In genomic region chr11:47642099-47642855, GRCh38 we compare ENCODE assay signal across 1 cellular context.
A peak's percentile ranks its signal among the peaks of the same experiment; 100 is the strongest.
TF ChIP-seq lines count a peak whose summit lies in the region.

TSS of gene MTCH2 (minus strand) at chr11:47642559. CDS start at chr11:47642465, 94 bp downstream.

TF ChIP-seq in K562, 482 proteins besides CTCF, POLR2A, EP300 and RAD21 (continued from another document and continues in another):
- TF ChIP-seq ZNF395 (CRISPR knock-in tag; IDR thresholded peaks at IDR 0.05): peak; percentile 85; the same call in 1 of the 2 replicates
- TF ChIP-seq NR2C2 (CRISPR knock-in tag; IDR thresholded peaks at IDR 0.05): peak; percentile 4
- peak; percentile 86 for TF ChIP-seq NR2C2 (tag; IDR thresholded peaks at IDR 0.05)
- TF ChIP-seq TRIM28 (IDR thresholded peaks at IDR 0.05): no peak
- TF ChIP-seq TCF3 (CRISPR knock-in tag; IDR thresholded peaks at IDR 0.05): no peak
- TF ChIP-seq ZNF717 (CRISPR knock-in tag; IDR thresholded peaks at IDR 0.05): no peak
- no peak for TF ChIP-seq DIDO1 (tag; IDR thresholded peaks at IDR 0.05; ENCODE audit: low read depth)
- TF ChIP-seq, protein P1, sequence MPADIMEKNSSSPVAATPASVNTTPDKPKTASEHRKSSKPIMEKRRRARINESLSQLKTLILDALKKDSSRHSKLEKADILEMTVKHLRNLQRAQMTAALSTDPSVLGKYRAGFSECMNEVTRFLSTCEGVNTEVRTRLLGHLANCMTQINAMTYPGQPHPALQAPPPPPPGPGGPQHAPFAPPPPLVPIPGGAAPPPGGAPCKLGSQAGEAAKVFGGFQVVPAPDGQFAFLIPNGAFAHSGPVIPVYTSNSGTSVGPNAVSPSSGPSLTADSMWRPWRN (IDR thresholded peaks at IDR 0.05; ENCODE audit: low read depth): peak; percentile 94
- peak; percentile 59 for TF ChIP-seq AFF4 (CRISPR knock-in tag; IDR thresholded peaks at IDR 0.05)
- TF ChIP-seq SIN3A (IDR thresholded peaks at IDR 0.05; ENCODE audit: borderline replicate concordance in 2 of 2, control insufficient read depth in 1 of 2, low read depth in 2 of 2, low read length in 2 of 2): peak; percentile 56 to 92; a peak in 2 of 4 replicates
- peak; percentile 89 for TF ChIP-seq CTBP1 (IDR thresholded peaks at IDR 0.05; ENCODE audit: borderline replicate concordance)
- no peak for TF ChIP-seq DEAF1 (CRISPR knock-in tag; IDR thresholded peaks at IDR 0.05)
- TF ChIP-seq SP1 (CRISPR knock-in tag; IDR thresholded peaks at IDR 0.05): peak; percentile 84
- 0 out of 2 replicates have a peak, but pooled peaks have one; percentile 28 for TF ChIP-seq KDM2B (CRISPR knock-in tag; IDR thresholded peaks at IDR 0.05)
- TF ChIP-seq, protein P2, sequence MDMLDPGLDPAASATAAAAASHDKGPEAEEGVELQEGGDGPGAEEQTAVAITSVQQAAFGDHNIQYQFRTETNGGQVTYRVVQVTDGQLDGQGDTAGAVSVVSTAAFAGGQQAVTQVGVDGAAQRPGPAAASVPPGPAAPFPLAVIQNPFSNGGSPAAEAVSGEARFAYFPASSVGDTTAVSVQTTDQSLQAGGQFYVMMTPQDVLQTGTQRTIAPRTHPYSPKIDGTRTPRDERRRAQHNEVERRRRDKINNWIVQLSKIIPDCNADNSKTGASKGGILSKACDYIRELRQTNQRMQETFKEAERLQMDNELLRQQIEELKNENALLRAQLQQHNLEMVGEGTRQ (CRISPR knock-in tag; IDR thresholded peaks at IDR 0.05): peak; percentile 92
- TF ChIP-seq DMBX1 (CRISPR knock-in tag; IDR thresholded peaks at IDR 0.05; ENCODE audit: borderline replicate concordance): no peak
- TF ChIP-seq KLF13 (tag; IDR thresholded peaks at IDR 0.05; ENCODE audit: borderline replicate concordance, low read depth): 0 out of 2 replicates have a peak, but pooled peaks have one; percentile 33
- peak; percentile 98 for TF ChIP-seq RBBP5 (IDR thresholded peaks at IDR 0.05; ENCODE audit: borderline replicate concordance, insufficient read depth, low read length, poor library complexity, severe bottlenecking)
- TF ChIP-seq SIRT6 (IDR thresholded peaks at IDR 0.05; ENCODE audit: low read depth, low read length): no peak
- TF ChIP-seq, protein P3, sequence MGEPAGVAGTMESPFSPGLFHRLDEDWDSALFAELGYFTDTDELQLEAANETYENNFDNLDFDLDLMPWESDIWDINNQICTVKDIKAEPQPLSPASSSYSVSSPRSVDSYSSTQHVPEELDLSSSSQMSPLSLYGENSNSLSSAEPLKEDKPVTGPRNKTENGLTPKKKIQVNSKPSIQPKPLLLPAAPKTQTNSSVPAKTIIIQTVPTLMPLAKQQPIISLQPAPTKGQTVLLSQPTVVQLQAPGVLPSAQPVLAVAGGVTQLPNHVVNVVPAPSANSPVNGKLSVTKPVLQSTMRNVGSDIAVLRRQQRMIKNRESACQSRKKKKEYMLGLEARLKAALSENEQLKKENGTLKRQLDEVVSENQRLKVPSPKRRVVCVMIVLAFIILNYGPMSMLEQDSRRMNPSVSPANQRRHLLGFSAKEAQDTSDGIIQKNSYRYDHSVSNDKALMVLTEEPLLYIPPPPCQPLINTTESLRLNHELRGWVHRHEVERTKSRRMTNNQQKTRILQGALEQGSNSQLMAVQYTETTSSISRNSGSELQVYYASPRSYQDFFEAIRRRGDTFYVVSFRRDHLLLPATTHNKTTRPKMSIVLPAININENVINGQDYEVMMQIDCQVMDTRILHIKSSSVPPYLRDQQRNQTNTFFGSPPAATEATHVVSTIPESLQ (CRISPR knock-in tag; IDR thresholded peaks at IDR 0.05): no peak
- 0 out of 2 replicates have a peak, but pooled peaks have one; percentile 63 for TF ChIP-seq ZNF830 (CRISPR knock-in tag; IDR thresholded peaks at IDR 0.05)
- peak; percentile 64; the same call in 1 of the 2 replicates for TF ChIP-seq E2F1 (CRISPR knock-in tag; IDR thresholded peaks at IDR 0.05)
- peak; percentile 79 for TF ChIP-seq ATF7 (IDR thresholded peaks at IDR 0.05)
- TF ChIP-seq, protein P4, sequence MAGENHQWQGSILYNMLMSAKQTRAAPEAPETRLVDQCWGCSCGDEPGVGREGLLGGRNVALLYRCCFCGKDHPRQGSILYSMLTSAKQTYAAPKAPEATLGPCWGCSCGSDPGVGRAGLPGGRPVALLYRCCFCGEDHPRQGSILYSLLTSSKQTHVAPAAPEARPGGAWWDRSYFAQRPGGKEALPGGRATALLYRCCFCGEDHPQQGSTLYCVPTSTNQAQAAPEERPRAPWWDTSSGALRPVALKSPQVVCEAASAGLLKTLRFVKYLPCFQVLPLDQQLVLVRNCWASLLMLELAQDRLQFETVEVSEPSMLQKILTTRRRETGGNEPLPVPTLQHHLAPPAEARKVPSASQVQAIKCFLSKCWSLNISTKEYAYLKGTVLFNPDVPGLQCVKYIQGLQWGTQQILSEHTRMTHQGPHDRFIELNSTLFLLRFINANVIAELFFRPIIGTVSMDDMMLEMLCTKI (IDR thresholded peaks at IDR 0.05; ENCODE audit: partially characterized antibody): no peak
- TF ChIP-seq NONO (IDR thresholded peaks at IDR 0.05; ENCODE audit: low read depth in 2 of 2, low read length in 1 of 2): peak; percentile 56 to 78
- TF ChIP-seq NFIC (IDR thresholded peaks at IDR 0.05): peak; percentile 27
- peak; percentile 76 for TF ChIP-seq TAF9B (IDR thresholded peaks at IDR 0.05; ENCODE audit: partially characterized antibody)
- TF ChIP-seq, protein P5, sequence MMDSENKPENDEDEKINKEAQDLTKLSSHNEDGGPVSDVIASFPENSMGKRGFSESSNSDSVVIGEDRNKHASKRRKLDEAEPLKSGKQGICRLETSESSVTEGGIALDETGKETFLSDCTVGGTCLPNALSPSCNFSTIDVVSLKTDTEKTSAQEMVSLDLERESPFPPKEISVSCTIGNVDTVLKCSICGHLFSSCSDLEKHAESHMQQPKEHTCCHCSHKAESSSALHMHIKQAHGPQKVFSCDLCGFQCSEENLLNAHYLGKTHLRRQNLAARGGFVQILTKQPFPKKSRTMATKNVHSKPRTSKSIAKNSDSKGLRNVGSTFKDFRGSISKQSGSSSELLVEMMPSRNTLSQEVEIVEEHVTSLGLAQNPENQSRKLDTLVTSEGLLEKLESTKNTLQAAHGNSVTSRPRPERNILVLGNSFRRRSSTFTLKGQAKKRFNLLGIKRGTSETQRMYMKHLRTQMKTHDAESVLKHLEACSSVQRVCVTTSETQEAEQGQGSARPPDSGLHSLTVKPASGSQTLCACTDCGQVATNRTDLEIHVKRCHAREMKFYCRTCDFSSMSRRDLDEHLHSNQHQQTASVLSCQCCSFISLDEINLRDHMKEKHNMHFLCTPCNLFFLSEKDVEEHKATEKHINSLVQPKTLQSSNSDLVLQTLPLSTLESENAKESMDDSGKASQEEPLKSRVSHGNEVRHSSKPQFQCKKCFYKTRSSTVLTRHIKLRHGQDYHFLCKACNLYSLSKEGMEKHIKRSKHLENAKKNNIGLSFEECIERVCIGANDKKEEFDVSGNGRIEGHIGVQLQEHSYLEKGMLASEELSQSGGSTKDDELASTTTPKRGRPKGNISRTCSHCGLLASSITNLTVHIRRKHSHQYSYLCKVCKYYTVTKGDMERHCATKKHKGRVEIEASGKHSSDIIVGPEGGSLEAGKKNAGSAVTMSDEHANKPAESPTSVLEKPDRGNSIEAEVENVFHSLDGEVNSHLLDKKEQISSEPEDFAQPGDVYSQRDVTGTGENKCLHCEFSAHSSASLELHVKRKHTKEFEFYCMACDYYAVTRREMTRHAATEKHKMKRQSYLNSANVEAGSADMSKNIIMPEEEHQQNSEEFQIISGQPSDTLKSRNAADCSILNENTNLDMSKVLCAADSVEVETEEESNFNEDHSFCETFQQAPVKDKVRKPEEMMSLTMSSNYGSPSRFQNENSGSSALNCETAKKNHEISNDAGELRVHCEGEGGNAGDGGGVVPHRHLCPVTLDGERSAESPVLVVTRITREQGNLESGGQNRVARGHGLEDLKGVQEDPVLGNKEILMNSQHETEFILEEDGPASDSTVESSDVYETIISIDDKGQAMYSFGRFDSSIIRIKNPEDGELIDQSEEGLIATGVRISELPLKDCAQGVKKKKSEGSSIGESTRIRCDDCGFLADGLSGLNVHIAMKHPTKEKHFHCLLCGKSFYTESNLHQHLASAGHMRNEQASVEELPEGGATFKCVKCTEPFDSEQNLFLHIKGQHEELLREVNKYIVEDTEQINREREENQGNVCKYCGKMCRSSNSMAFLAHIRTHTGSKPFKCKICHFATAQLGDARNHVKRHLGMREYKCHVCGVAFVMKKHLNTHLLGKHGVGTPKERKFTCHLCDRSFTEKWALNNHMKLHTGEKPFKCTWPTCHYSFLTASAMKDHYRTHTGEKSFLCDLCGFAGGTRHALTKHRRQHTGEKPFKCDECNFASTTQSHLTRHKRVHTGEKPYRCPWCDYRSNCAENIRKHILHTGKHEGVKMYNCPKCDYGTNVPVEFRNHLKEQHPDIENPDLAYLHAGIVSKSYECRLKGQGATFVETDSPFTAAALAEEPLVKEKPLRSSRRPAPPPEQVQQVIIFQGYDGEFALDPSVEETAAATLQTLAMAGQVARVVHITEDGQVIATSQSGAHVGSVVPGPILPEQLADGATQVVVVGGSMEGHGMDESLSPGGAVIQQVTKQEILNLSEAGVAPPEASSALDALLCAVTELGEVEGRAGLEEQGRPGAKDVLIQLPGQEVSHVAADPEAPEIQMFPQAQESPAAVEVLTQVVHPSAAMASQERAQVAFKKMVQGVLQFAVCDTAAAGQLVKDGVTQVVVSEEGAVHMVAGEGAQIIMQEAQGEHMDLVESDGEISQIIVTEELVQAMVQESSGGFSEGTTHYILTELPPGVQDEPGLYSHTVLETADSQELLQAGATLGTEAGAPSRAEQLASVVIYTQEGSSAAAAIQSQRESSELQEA (IDR thresholded peaks at IDR 0.05; ENCODE audit: low read depth): no peak
- no peak for TF ChIP-seq ARID1B (IDR thresholded peaks at IDR 0.05)
- TF ChIP-seq ZNF347 (CRISPR knock-in tag; IDR thresholded peaks at IDR 0.05; ENCODE audit: low read depth): no peak
- TF ChIP-seq KLF1 (tag; IDR thresholded peaks at IDR 0.05): peak; percentile 51; the same call in 1 of the 2 replicates
- no peak for TF ChIP-seq SNAPC5 (CRISPR knock-in tag; IDR thresholded peaks at IDR 0.05)
